In genomic region chr4:128338634-128339355, GRCh38 we compare ENCODE assay signal across 14 cellular contexts. TPM values are rescaled to one million over a fixed set of nuclear protein-coding genes. Genes with fewer than 3 reads are reported as not detected.
DNase-seq lines count a peak whose midpoint lies in the region; ATAC-seq and TF ChIP-seq lines count a peak whose summit lies in the region.
"Had no signal": no experiment of that assay in that cellular context is flagged by ENCODE, and none has a peak within 500 bp of the region (broad histone marks: within the 10 kb centered on the region; RNA-seq: fewer than 3 reads in every experiment).

No MANE protein-coding gene starts in this region.

- POLR2A ChIA-PET in Panc1 (lab: Charles Lee): interaction anchor here (0.5 kb wide), 1 partner anchor 480 kb away, joined by 3 read pairs; no protein-coding TSS in a partner anchor

- no peaks in the 10 kb centered on the region for H3K9me3 ChIP-seq in Panc1 (ENCODE audit: control insufficient read depth, insufficient read depth, low read depth, low read length)
- H3K9me3 ChIP-seq: stomach had no signal

- DNase-seq in EH (ENCODE audit: low read depth): peak; percentile 97
- peak; percentile 12 for DNase-seq in Panc1 (ENCODE audit: low read depth, low spot score)
- DNase-seq in epithelial cell of prostate (ENCODE audit: low read depth, low spot score): peak; percentile 20
- DNase-seq in non-pigmented ciliary epithelial cell (ENCODE audit: low read depth): peak; percentile 94
- DNase-seq in GM20000 (ENCODE audit: low spot score): no peak
- no peak for DNase-seq in NCI-H2196 treated with DMSO at 0.1 percent for 48 hours (lab: John Stamatoyannopoulos, UW; ENCODE audit: unreplicated experiment)
- no peak for DNase-seq in activated CD4-positive, alpha-beta T cell treated with anti-CD3 and anti-CD28 coated beads, Interleukin-2, amount 50 U/mL, for 1 hour
- DNase-seq: activated CD8-positive, alpha-beta T cell treated with anti-CD3 and anti-CD28 coated beads for 36 hours; cortex of kidney; GOT3; NCI-H2081 treated with DMSO at 0.1 percent for 48 hours; stimulated activated CD4-positive, alpha-beta T cell treated with anti-CD3 and anti-CD28 coated beads, Interleukin-4, amount 100 ng/mL, for 4 hours; stomach had no signal

- in situ Hi-C loops in Panc1 (cut with HindIII; ENCODE audit: low pct_unique_long_range_greater_than_20kb, low sequenced_read_pairs): no loop called here

- no peaks in the 10 kb centered on the region for H3K36me3 ChIP-seq in Panc1 (ENCODE audit: control insufficient read depth, insufficient read depth, low read length)
- H3K36me3 ChIP-seq: stomach had no signal

- H3K27me3 ChIP-seq in Panc1 (ENCODE audit: control insufficient read depth, insufficient read depth, low read length): no peaks in the 10 kb centered on the region
- H3K27me3 ChIP-seq: stomach had no signal

- intact Hi-C loops in Panc1 (cut with micrococcal nuclease; ENCODE audit: unreplicated experiment): no loop called here

- no peak overlapping the region for H3K4me3 ChIP-seq in Panc1 (ENCODE audit: low read depth in 2 of 2, low read length in 2 of 2)
- H3K4me3 ChIP-seq: stomach had no signal

- no peaks in the 10 kb centered on the region for H3K4me1 ChIP-seq in Panc1 (ENCODE audit: control insufficient read depth, insufficient read depth, low read length)

- TF ChIP-seq CTCF in Panc1 (IDR thresholded peaks at IDR 0.05) (no peak), GM20000 (IDR thresholded peaks at IDR 0.05; ENCODE audit: extremely low read depth, missing control alignments) (no peak)

- no TSS peak for BruUV-seq in Panc1 (replicated peaks; lab: Mats Ljungman, UMichigan)

- ATAC-seq in Panc1 (peak; percentile 77), GM19035 (IDR thresholded peaks at IDR 0.05; ENCODE audit: unreplicated experiment) (no peak)
- ATAC-seq: activated CD8-positive, alpha-beta T cell treated with anti-CD3 and anti-CD28 coated beads for 36 hours had no signal

- no peak overlapping the region for H3K27ac ChIP-seq in Panc1 (ENCODE audit: low read length)
- peak overlapping the region; percentile 26 for H3K27ac ChIP-seq in epithelial cell of prostate
- H3K27ac ChIP-seq: stomach had no signal

- CTCF ChIA-PET in Panc1 (lab: Charles Lee): no interaction called here

RNA-seq across cellular contexts. Expression of gene PGRMC2, which starts 51.2 kb away (rescaled TPM):
- total RNA-seq in Panc1 (2021; ENCODE audit: unreplicated experiment): 47.6 TPM
- 44.4 TPM for polyA plus RNA-seq in Panc1 (2012; ENCODE audit: insufficient read length)

Comparison
In these comparisons a context has a peak if more than half of its experiments do, and no peak if none do; other contexts are left out.
1. DNase-seq: peak in EH (single experiment), Panc1 (single experiment), epithelial cell of prostate (single experiment) and non-pigmented ciliary epithelial cell (single experiment); none in GM20000 (single experiment), NCI-H2196 treated with DMSO at 0.1 percent for 48 hours (single experiment) and activated CD4-positive, alpha-beta T cell treated with anti-CD3 and anti-CD28 coated beads, Interleukin-2, amount 50 U/mL, for 1 hour (single experiment).